ENCODE assay signal across 30 cellular contexts in the genomic region with DNA sequence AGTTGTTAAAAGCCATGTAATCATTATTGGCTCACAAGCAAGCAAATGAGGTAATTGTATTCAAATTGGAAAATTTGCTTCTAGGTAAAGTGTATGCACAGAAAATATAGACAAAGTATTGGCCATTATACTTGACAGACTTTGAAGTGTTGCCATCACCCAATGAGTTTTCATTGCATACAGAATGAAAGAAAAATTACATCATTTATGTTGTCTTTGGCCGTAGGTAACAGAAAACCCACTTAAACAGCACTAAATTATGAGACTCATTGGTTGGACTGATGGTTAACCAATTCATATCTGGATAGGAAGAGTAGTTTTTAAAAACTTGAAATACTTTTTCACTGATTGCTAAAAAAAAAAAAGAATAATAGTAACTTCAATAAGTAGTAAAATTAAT.
"Had no signal": no experiment of that assay in that cellular context is flagged by ENCODE, and none has a peak within 500 bp of the region (broad histone marks: within the 10 kb centered on the region; RNA-seq: fewer than 3 reads in every experiment).

No MANE protein-coding gene starts in this region.

- DNase-seq: activated B cell treated with CpG ODN at 0.5 μM for 24 hours; activated CD4-positive, alpha-beta memory T cell treated with anti-CD3 and anti-CD28 coated beads for 36 hours; activated CD4-positive, alpha-beta T cell treated with anti-CD3 and anti-CD28 coated beads for 4 hours; activated CD4-positive, alpha-beta T cell treated with anti-CD3 and anti-CD28 coated beads, Interleukin-2, amount 10 ng/mL, durations not matched to agents 24 days and 14 days; activated CD4-positive, alpha-beta T cell treated with anti-CD3 and anti-CD28 coated beads, Interleukin-2, amount 50 U/mL, for 1 hour; activated CD4-positive, alpha-beta T cell treated with anti-CD3 and anti-CD28 coated beads, Interleukin-2, amount 50 U/mL, for 4 hours; activated CD4-positive, CD25-positive, alpha-beta regulatory T cell treated with anti-CD3 and anti-CD28 coated beads, Interleukin-2, amount 50 U/mL, for 72 hours; activated CD8-positive, alpha-beta memory T cell treated with anti-CD3 and anti-CD28 coated beads, Interleukin-2, amount 50 U/mL, for 4 hours; activated CD8-positive, alpha-beta T cell treated with anti-CD3 and anti-CD28 coated beads for 36 hours; activated effector memory CD4-positive, alpha-beta T cell treated with anti-CD3 and anti-CD28 coated beads, Interleukin-2, amount 50 U/mL, for 16 hours; activated gamma-delta T cell treated with Interleukin-2 at 50 U/mL for 16 hours; activated naive CD4-positive, alpha-beta T cell; activated naive CD4-positive, alpha-beta T cell treated with anti-CD3 and anti-CD28 coated beads for 36 hours; activated naive CD4-positive, alpha-beta T cell treated with anti-CD3 and anti-CD28 coated beads, Interleukin-2, amount 50 U/mL, for 16 hours; activated naive CD8-positive, alpha-beta T cell treated with anti-CD3 and anti-CD28 coated beads for 36 hours; activated T-cell treated with anti-CD3 and anti-CD28 coated beads for 4 hours; activated T-cell treated with anti-CD3 and anti-CD28 coated beads, Interleukin-2, amount 50 U/mL, for 1 hour; activated T-cell treated with anti-CD3 and anti-CD28 coated beads, Interleukin-2, amount 50 U/mL, for 4 hours; activated T-cell treated with anti-CD3 and anti-CD28 coated beads, Interleukin-2, amount 50 U/mL, for 72 hours; adrenal gland; amniotic stem cell; aorta; body of pancreas; brain microvascular endothelial cell; central memory CD4-positive, alpha-beta T cell; T-helper 2 cell; T-helper 9 cell had no signal

- FAIRE-seq: astrocyte, colon, TTC549 had no signal
